ENCODE assay signal across 18 cellular contexts in genomic region chr1:15796086-15796462, GRCh38. TPM values are rescaled to one million over a fixed set of nuclear protein-coding genes. Genes with fewer than 3 reads are reported as not detected.
A peak's percentile ranks its signal among the peaks of the same experiment; 100 is the strongest.
DNase-seq lines count a peak whose midpoint lies in the region; ATAC-seq, FAIRE-seq and TF ChIP-seq lines count a peak whose summit lies in the region.
"Had no signal": no experiment of that assay in that cellular context is flagged by ENCODE, and none has a peak within 500 bp of the region (broad histone marks: within the 10 kb centered on the region; RNA-seq: fewer than 3 reads in every experiment).

No MANE protein-coding gene starts in this region.

- WGBS in A549 (ENCODE audit: missing lambda C conversion rate), result 84% methylated on average over 2 of the region's 2 CpGs
- WGBS in esophagus muscularis mucosa, result 93% methylated on average over 2 of the region's 2 CpGs
- 92% methylated on average over 2 of the region's 2 CpGs for WGBS in prostate gland
- 94% methylated on average over 2 of the region's 2 CpGs for WGBS in right cardiac atrium

- TF ChIP-seq EP300 in A549 (IDR thresholded peaks at IDR 0.05) (no peak), esophagus muscularis mucosa (IDR thresholded peaks at IDR 0.05) (no peak)

- peak overlapping the region; percentile 99 for H3K4me2 ChIP-seq in A549

- no peak for TF ChIP-seq POLR2A in A549 (IDR thresholded peaks at IDR 0.05; ENCODE audit: low read length)
- TF ChIP-seq POLR2A in esophagus muscularis mucosa (IDR thresholded peaks at IDR 0.05; ENCODE audit: low read depth), result no peak
- TF ChIP-seq POLR2A in prostate gland (IDR thresholded peaks at IDR 0.05), result no peak

- POLR2A ChIA-PET in A549 (lab: Yijun Ruan, JAX), result interaction anchor here (1.2 to 8.3 kb wide), 2 partner anchors 15 to 39 kb away, joined by 7 to 98 read pairs; no protein-coding TSS in a partner anchor

- no peaks in the 10 kb centered on the region for H3K27me3 ChIP-seq in SJCRH30
- H3K27me3 ChIP-seq in esophagus muscularis mucosa, result no peaks in the 10 kb centered on the region
- no peaks in the 10 kb centered on the region for H3K27me3 ChIP-seq in prostate gland (replicated peaks; ENCODE audit: insufficient read depth)
- no peaks in the 10 kb centered on the region for H3K27me3 ChIP-seq in right cardiac atrium (ENCODE audit: control insufficient read depth, insufficient read depth)

- ATAC-seq in A549 (no peak), right cardiac atrium (no peak), Right ventricle myocardium inferior (no peak), HG03196 (IDR thresholded peaks at IDR 0.05; ENCODE audit: unreplicated experiment) (no peak)

- H3K9me3 ChIP-seq in A549, result no peaks in the 10 kb centered on the region
- H3K9me3 ChIP-seq in SJCRH30 (replicated peaks), result no peaks in the 10 kb centered on the region
- no peaks in the 10 kb centered on the region for H3K9me3 ChIP-seq in esophagus muscularis mucosa
- H3K9me3 ChIP-seq in prostate gland, result no peaks in the 10 kb centered on the region
- H3K9me3 ChIP-seq in right cardiac atrium (ENCODE audit: control insufficient read depth, low read length), result no peaks in the 10 kb centered on the region

- TF ChIP-seq CTCF in A549 (IDR thresholded peaks at IDR 0.05), result no peak
- TF ChIP-seq CTCF in esophagus muscularis mucosa (IDR thresholded peaks at IDR 0.05), result no peak
- TF ChIP-seq CTCF in prostate gland (IDR thresholded peaks at IDR 0.05), result no peak

- intact Hi-C loops in esophagus muscularis mucosa (cut with DNase I), result no loop called here
- intact Hi-C loops in prostate gland (cut with DNase I), result no loop called here
- intact Hi-C loops in right cardiac atrium (cut with DNase I), result no loop called here
- intact Hi-C loops in Right ventricle myocardium inferior (cut with DNase I), result no loop called here

- H3K4me1 ChIP-seq in A549, result peaks cover 66% of the 10 kb centered on the region
- H3K4me1 ChIP-seq in SJCRH30, result peaks cover 49% of the 10 kb centered on the region
- peaks cover 22 to 72% (median 48%) of the 10 kb centered on the region in 4 donors for H3K4me1 ChIP-seq in esophagus muscularis mucosa
- peaks cover 25% of the 10 kb centered on the region for H3K4me1 ChIP-seq in prostate gland (replicated peaks)
- H3K4me1 ChIP-seq in right cardiac atrium (ENCODE audit: control insufficient read depth, insufficient read depth, low read length), result peaks cover 9% of the 10 kb centered on the region

- no peak for FAIRE-seq in A549 (lab: Jason Lieb, UNC)

- H3K36me3 ChIP-seq in SJCRH30 (no peaks in the 10 kb centered on the region), esophagus muscularis mucosa (no peaks in the 10 kb centered on the region), prostate gland (no peaks in the 10 kb centered on the region)

- no peak for TF ChIP-seq RAD21 in A549 (conservative IDR thresholded peaks at IDR 0.05 in 1 of 2, IDR thresholded peaks at IDR 0.05 in 1 of 2)

- H3K4me3 ChIP-seq in A549, result peak overlapping the region; percentile 8; the same call in 1 of the 3 replicates
- H3K4me3 ChIP-seq in SJCRH30, result no peak overlapping the region
- no peak overlapping the region for H3K4me3 ChIP-seq in esophagus muscularis mucosa
- no peak overlapping the region for H3K4me3 ChIP-seq in prostate gland
- no peak overlapping the region for H3K4me3 ChIP-seq in right cardiac atrium (ENCODE audit: low read length)

- H3K27ac ChIP-seq in A549, result peak overlapping the region; percentile 92 to 99
- peak overlapping the region; percentile 60 for H3K27ac ChIP-seq in SJCRH30
- peak overlapping the region; percentile 51 to 60 (median 56) for H3K27ac ChIP-seq in esophagus muscularis mucosa (replicated peaks in 1 of 4)
- peak overlapping the region; percentile 25 to 71 for H3K27ac ChIP-seq in prostate gland
- no peak overlapping the region for H3K27ac ChIP-seq in right cardiac atrium (ENCODE audit: low read length)

- no peak for DNase-seq in A549 (ENCODE audit: low read depth in 1 of 2, low spot score in 1 of 2)
- DNase-seq in SJCRH30, result no peak
- no peak for DNase-seq in esophagus muscularis mucosa (ENCODE audit: extremely low spot score)
- DNase-seq in prostate gland (ENCODE audit: low spot score), result no peak
- DNase-seq in right cardiac atrium, result no peak
- no peak for DNase-seq in activated gamma-delta T cell (lab: John Stamatoyannopoulos, UW)
- no peak for DNase-seq in Right ventricle myocardium inferior (ENCODE audit: missing footprints)
- DNase-seq: activated B cell treated with CpG ODN at 0.5 μM for 24 hours; effector CD4-positive, alpha-beta T cell; GF-D8; immature natural killer cell; NCI-H2081; NCI-H524; OCI-M1 had no signal

- CTCF ChIA-PET in A549 (lab: Yijun Ruan, JAX), result interaction anchor here (0.8 to 1.5 kb wide), 4 partner anchors 19 to 90 kb away, joined by 3 to 8 read pairs (median 3); no protein-coding TSS in a partner anchor

TF ChIP-seq in A549, 52 proteins besides CTCF, POLR2A, EP300 and RAD21:
- TF ChIP-seq HEYL (CRISPR knock-in tag; IDR thresholded peaks at IDR 0.05), result no peak; the same call in 1 of the 2 replicates
- no peak for TF ChIP-seq CHD2 (IDR thresholded peaks at IDR 0.05; ENCODE audit: low read length, partially characterized antibody)
- TF ChIP-seq, protein P1, sequence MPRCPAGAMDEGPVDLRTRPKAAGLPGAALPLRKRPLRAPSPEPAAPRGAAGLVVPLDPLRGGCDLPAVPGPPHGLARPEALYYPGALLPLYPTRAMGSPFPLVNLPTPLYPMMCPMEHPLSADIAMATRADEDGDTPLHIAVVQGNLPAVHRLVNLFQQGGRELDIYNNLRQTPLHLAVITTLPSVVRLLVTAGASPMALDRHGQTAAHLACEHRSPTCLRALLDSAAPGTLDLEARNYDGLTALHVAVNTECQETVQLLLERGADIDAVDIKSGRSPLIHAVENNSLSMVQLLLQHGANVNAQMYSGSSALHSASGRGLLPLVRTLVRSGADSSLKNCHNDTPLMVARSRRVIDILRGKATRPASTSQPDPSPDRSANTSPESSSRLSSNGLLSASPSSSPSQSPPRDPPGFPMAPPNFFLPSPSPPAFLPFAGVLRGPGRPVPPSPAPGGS (IDR thresholded peaks at IDR 0.05), result no peak
- no peak for TF ChIP-seq ZSCAN20 (CRISPR knock-in tag; IDR thresholded peaks at IDR 0.05)
- TF ChIP-seq GATA3 (IDR thresholded peaks at IDR 0.05; ENCODE audit: borderline replicate concordance), result no peak
- no peak for TF ChIP-seq FOSL2 (IDR thresholded peaks at IDR 0.05)
- TF ChIP-seq FOSL2 (CRISPR knock-in tag; IDR thresholded peaks at IDR 0.05), result no peak
- no peak for TF ChIP-seq MYC (IDR thresholded peaks at IDR 0.05; ENCODE audit: borderline replicate concordance, low read length)
- TF ChIP-seq JUN (IDR thresholded peaks at IDR 0.05), result no peak
- no peak for TF ChIP-seq EHMT2 (IDR thresholded peaks at IDR 0.05; ENCODE audit: low read depth)
- no peak for TF ChIP-seq HDAC2 (IDR thresholded peaks at IDR 0.05)
- no peak for TF ChIP-seq HOXA7 (CRISPR knock-in tag; IDR thresholded peaks at IDR 0.05)

RNA-seq across cellular contexts. Expression of gene UQCRHL, which starts 11.4 kb away (rescaled TPM):
- polyA plus RNA-seq in A549 (2011; rRNA removed) (2.0 and 4.1 TPM in 2 replicates), A549 (2017; fragmentation: RNase III; extraction: RNeasy Plus Mini Kit Qiagen cat#74134 plus additional on column Dnase treatment) (0.64 to 1.2 TPM (median 0.68 TPM) in 3 replicates), right cardiac atrium (11.7 TPM)
- 1.6 and 2.1 TPM in 2 replicates for polyA plus RNA-seq in A549 (2012; cell fraction: cytosol; rRNA removed)
- 0.46 and 0.81 TPM in 2 replicates for polyA plus RNA-seq in A549 (2012; cell fraction: nucleus; rRNA removed)
- polyA minus RNA-seq in A549 (2011; rRNA and poly(A)+ RNA removed), result 0.37 and 0.54 TPM in 2 replicates
- total RNA-seq in SJCRH30 (2014; rRNA removed; shearing (Covaris generic)), result 8.5 and 8.6 TPM in 2 replicates
- total RNA-seq in esophagus muscularis mucosa (1 to 10 TPM in 2 of 4 donors, under 1 TPM in 2; 0.52 to 1.3 (median 0.95) TPM), prostate gland (1 to 10 TPM; 1.6 to 2.4 TPM), right cardiac atrium (1 to 10 TPM; 3.3 to 4.0 (median 3.5) TPM), Right ventricle myocardium inferior (6.2 TPM)

RNA-seq across cellular contexts. Expression of gene FBLIM1, which starts 37.5 kb away (rescaled TPM):
- polyA plus RNA-seq in A549 (2011; rRNA removed) (24.6 and 28.9 TPM in 2 replicates), A549 (2017; fragmentation: RNase III; extraction: RNeasy Plus Mini Kit Qiagen cat#74134 plus additional on column Dnase treatment) (33.9 to 39.4 TPM (median 38.1 TPM) in 3 replicates), right cardiac atrium (95.0 TPM)
- polyA plus RNA-seq in A549 (2012; cell fraction: cytosol; rRNA removed), result 21.7 and 31.5 TPM in 2 replicates
- 32.8 and 35.5 TPM in 2 replicates for polyA plus RNA-seq in A549 (2012; cell fraction: nucleus; rRNA removed)
- 13.5 and 26.6 TPM in 2 replicates for polyA minus RNA-seq in A549 (2011; rRNA and poly(A)+ RNA removed)
- 6.7 and 9.0 TPM in 2 replicates for total RNA-seq in SJCRH30 (2014; rRNA removed; shearing (Covaris generic))
- total RNA-seq in esophagus muscularis mucosa (100 to 1,000 TPM in 1 of 4 donors, 10 to 100 TPM in 3; 44.9 to 115 (median 71.8) TPM), prostate gland (100 to 1,000 TPM in 1 of 2 donors, 10 to 100 TPM in 1; 33.1 to 111 TPM), right cardiac atrium (100 to 1,000 TPM in 1 of 4 donors, 10 to 100 TPM in 3; 83.6 to 112 (median 94.6) TPM), Right ventricle myocardium inferior (97.6 TPM)
- total RNA-seq: activated B cell treated with CpG ODN at 0.5 μM for 24 hours had no signal
- polyA plus RNA-seq: immature natural killer cell had no signal

RNA-seq across cellular contexts. Expression of gene SPEN, which starts 51.4 kb away (rescaled TPM):
- polyA plus RNA-seq in A549 (2011; rRNA removed), result 7.0 and 14.3 TPM in 2 replicates
- 7.2 and 10.8 TPM in 2 replicates for polyA plus RNA-seq in A549 (2012; cell fraction: cytosol; rRNA removed)
- 41.3 and 43.5 TPM in 2 replicates for polyA plus RNA-seq in A549 (2012; cell fraction: nucleus; rRNA removed)
- 12.2 to 21.2 TPM (median 15.5 TPM) in 3 replicates for polyA plus RNA-seq in A549 (2017; fragmentation: RNase III; extraction: RNeasy Plus Mini Kit Qiagen cat#74134 plus additional on column Dnase treatment)
- 32.0 and 34.5 TPM in 2 replicates for polyA minus RNA-seq in A549 (2011; rRNA and poly(A)+ RNA removed)
- 47.2 and 55.7 TPM in 2 replicates for total RNA-seq in SJCRH30 (2014; rRNA removed; shearing (Covaris generic))
- 10 to 100 TPM; 34.6 to 49.9 (median 44.7) TPM for total RNA-seq in esophagus muscularis mucosa
- total RNA-seq in prostate gland, result 10 to 100 TPM; 31.9 to 48.3 TPM
- total RNA-seq in right cardiac atrium, result 10 to 100 TPM; 25.9 to 34.2 (median 31.9) TPM
- 15.2 TPM for polyA plus RNA-seq in right cardiac atrium
- total RNA-seq in Right ventricle myocardium inferior, result 21.4 TPM

RNA-seq across cellular contexts. Expression of gene TMEM82, which starts 53.8 kb away (rescaled TPM):
- polyA plus RNA-seq in A549 (2011; rRNA removed) (not detected in 2 replicates), A549 (2017; fragmentation: RNase III; extraction: RNeasy Plus Mini Kit Qiagen cat#74134 plus additional on column Dnase treatment) (not detected in 3 replicates), right cardiac atrium (not detected)
- 0.04 and 0.09 TPM in 2 replicates for polyA plus RNA-seq in A549 (2012; cell fraction: cytosol; rRNA removed)
- polyA plus RNA-seq in A549 (2012; cell fraction: nucleus; rRNA removed), result 0.17 TPM in 1 of 2 replicates, not detected in the other
- not detected in 2 replicates for polyA minus RNA-seq in A549 (2011; rRNA and poly(A)+ RNA removed)
- not detected in 2 replicates for total RNA-seq in SJCRH30 (2014; rRNA removed; shearing (Covaris generic))
- total RNA-seq in esophagus muscularis mucosa (not detected), prostate gland (not detected), right cardiac atrium (not detected), Right ventricle myocardium inferior (not detected)
- total RNA-seq: activated B cell treated with CpG ODN at 0.5 μM for 24 hours, M059J, omental fat pad, subcutaneous adipose tissue had no signal
- polyA plus RNA-seq: immature natural killer cell had no signal
